Comparison of ENCODE assay signal across 9 cellular contexts in the genomic region with DNA sequence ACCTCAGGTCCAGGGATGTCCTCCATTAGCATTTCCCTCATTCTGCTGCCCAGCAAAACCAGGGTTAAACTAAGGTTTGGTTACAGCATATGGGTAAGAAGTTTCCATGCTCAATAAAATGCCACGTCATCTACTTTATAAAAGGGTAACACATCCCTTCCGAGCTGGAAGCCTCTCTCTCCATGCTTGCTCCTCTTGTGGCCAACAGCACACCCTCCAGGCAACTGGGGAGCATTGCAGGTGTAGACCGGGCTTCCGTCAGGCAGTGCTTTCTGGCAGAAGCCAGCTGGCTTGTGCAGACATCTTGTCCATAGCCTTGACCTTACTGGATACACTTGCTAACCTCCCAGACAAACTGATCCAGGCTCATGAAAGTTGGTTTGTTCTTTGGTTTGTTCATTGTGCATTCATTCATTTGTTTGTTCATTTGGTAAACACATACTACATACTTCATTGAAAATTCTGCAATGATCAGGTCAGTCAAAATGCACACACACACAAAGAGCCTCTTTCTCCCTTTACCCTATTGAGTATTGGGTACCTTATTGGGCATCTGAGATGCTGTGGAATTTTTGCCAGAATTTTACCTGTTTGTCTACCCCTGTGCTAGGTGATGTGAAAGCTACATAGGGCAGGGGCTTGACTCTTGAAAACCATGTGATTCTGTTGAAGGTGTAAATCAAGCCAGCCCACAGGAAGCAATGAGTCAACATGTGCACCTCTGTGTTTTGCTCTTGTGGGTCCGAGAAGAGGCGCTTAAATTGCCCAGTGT.
DNase-seq lines count a peak whose midpoint lies in the region; ATAC-seq and TF ChIP-seq lines count a peak whose summit lies in the region.
"Had no signal": no experiment of that assay in that cellular context is flagged by ENCODE, and none has a peak within 500 bp of the region (broad histone marks: within the 10 kb centered on the region; RNA-seq: fewer than 3 reads in every experiment).

No MANE protein-coding gene starts in this region.

- H3K27ac ChIP-seq in lower lobe of right lung (no peak overlapping the region), tibial artery (no peak overlapping the region)

- H3K4me1 ChIP-seq in lower lobe of right lung: no peaks in the 10 kb centered on the region
- H3K4me1 ChIP-seq in tibial artery: no peaks in the 10 kb centered on the region
- H3K4me1 ChIP-seq: BLaER1 treated with 17β-estradiol and CSF1 and Interleukin-3, amounts not matched to agents 10 nM and 100 nM had no signal

- H3K36me3 ChIP-seq in lower lobe of right lung: no peaks in the 10 kb centered on the region
- H3K36me3 ChIP-seq in tibial artery: no peaks in the 10 kb centered on the region
- H3K36me3 ChIP-seq: BLaER1 treated with 17β-estradiol and CSF1 and Interleukin-3, amounts not matched to agents 10 nM and 100 nM had no signal

- TF ChIP-seq CTCF in choroid plexus epithelial cell (conservative IDR thresholded peaks at IDR 0.05; ENCODE audit: low read depth, low read length): peak; percentile 99
- peak; percentile 57 for TF ChIP-seq CTCF in lower lobe of right lung (IDR thresholded peaks at IDR 0.05)
- TF ChIP-seq CTCF in tibial artery (IDR thresholded peaks at IDR 0.05): peak in 1 of 2 experiments; percentile 20

- ATAC-seq in lower lobe of right lung (peak; percentile 60 to 76), HG03039 (IDR thresholded peaks at IDR 0.05; ENCODE audit: unreplicated experiment) (no peak)

- DNase-seq in NOMO-1 treated with DMSO at 0.1 percent for 48 hours (lab: John Stamatoyannopoulos, UW; ENCODE audit: unreplicated experiment) (peak; percentile 10), NOMO-1 (lab: John Stamatoyannopoulos, UW; ENCODE audit: unreplicated experiment in 2 of 2) (no peak), HuH-7.5 (ENCODE audit: low spot score) (peak; percentile 43), NOMO-1 treated with dmso at 0.1 percent for 144 hours (lab: John Stamatoyannopoulos, UW; ENCODE audit: unreplicated experiment) (peak; percentile 14), choroid plexus epithelial cell (ENCODE audit: low read depth) (peak; percentile 91), lower lobe of right lung (no peak), tibial artery (no peak)

- H3K4me3 ChIP-seq in choroid plexus epithelial cell (ENCODE audit: low read depth, low read length) (no peak overlapping the region), lower lobe of right lung (no peak overlapping the region), tibial artery (no peak overlapping the region)
- H3K4me3 ChIP-seq: BLaER1 treated with 17β-estradiol and CSF1 and Interleukin-3, amounts not matched to agents 10 nM and 100 nM had no signal

- no peaks in the 10 kb centered on the region for H3K9me3 ChIP-seq in lower lobe of right lung
- no peaks in the 10 kb centered on the region for H3K9me3 ChIP-seq in tibial artery
- H3K9me3 ChIP-seq: BLaER1 treated with 17β-estradiol and CSF1 and Interleukin-3, amounts not matched to agents 10 nM and 100 nM had no signal

- intact Hi-C loops in lower lobe of right lung (cut with DNase I) (no loop called here), tibial artery (cut with DNase I; ENCODE audit: low total_unique reads) (no loop called here)

- H3K27me3 ChIP-seq in lower lobe of right lung (ENCODE audit: low read depth): peaks cover 15% of the 10 kb centered on the region
- peaks cover 0 to 20% of the 10 kb centered on the region in 2 donors for H3K27me3 ChIP-seq in tibial artery
- H3K27me3 ChIP-seq: BLaER1 treated with 17β-estradiol and CSF1 and Interleukin-3, amounts not matched to agents 10 nM and 100 nM had no signal

Comparison
In these comparisons a context has a peak if more than half of its experiments do, and no peak if none do; other contexts are left out.
1. DNase-seq: peak in NOMO-1 treated with DMSO at 0.1 percent for 48 hours (single experiment), HuH-7.5 (single experiment), NOMO-1 treated with dmso at 0.1 percent for 144 hours (single experiment) and choroid plexus epithelial cell (single experiment); none in NOMO-1 (0 of 2), lower lobe of right lung (single experiment) and tibial artery (0 of 2).